15 cellular contexts compared by ENCODE assay signal in genomic region chr4:123405212-123405856, GRCh38. TPM values are rescaled to one million over a fixed set of nuclear protein-coding genes. Genes with fewer than 3 reads are reported as not detected.
DNase-seq lines count a peak whose midpoint lies in the region; ATAC-seq and TF ChIP-seq lines count a peak whose summit lies in the region.
"Had no signal": no experiment of that assay in that cellular context is flagged by ENCODE, and none has a peak within 500 bp of the region (broad histone marks: within the 10 kb centered on the region; RNA-seq: fewer than 3 reads in every experiment).

No MANE protein-coding gene starts in this region.

- peak; percentile 44 for DNase-seq in NCI-H1092 (lab: John Stamatoyannopoulos, UW)
- no peak for DNase-seq in Panc1 (ENCODE audit: low read depth, low spot score)
- DNase-seq in glutamatergic neuron, result no peak
- no peak for DNase-seq in NCI-H1930 (lab: John Stamatoyannopoulos, UW)
- DNase-seq in neuronal stem cell (ENCODE audit: low spot score), result no peak
- DNase-seq in CD14-positive monocyte (ENCODE audit: low spot score), result no peak
- DNase-seq in HEK293T (ENCODE audit: extremely low spot score), result no peak
- DNase-seq: GM23248; naive thymus-derived CD4-positive, alpha-beta T cell; NCI-H1105; NCI-H446 had no signal

- H2BK120ac ChIP-seq in neuronal stem cell (ENCODE audit: low read depth, low read length), result no peak overlapping the region

- no TSS peak for BruUV-seq in Panc1 (replicated peaks; lab: Mats Ljungman, UMichigan)

- H3K4ac ChIP-seq in neuronal stem cell (ENCODE audit: low read length), result no peak overlapping the region

- no peak overlapping the region for H2AK5ac ChIP-seq in neuronal stem cell (ENCODE audit: low read depth, low read length)

- peak overlapping the region; percentile 5 to 67 (median 40) for H3K9ac ChIP-seq in skeletal muscle tissue (ENCODE audit: low read depth in 1 of 3, low read length in 3 of 3)
- H3K9ac ChIP-seq in neuronal stem cell (ENCODE audit: low read depth, low read length, poor library complexity), result no peak overlapping the region
- H3K9ac ChIP-seq: GM23248 had no signal

- H3K27me3 ChIP-seq in Panc1 (ENCODE audit: control insufficient read depth, insufficient read depth, low read length), result no peaks in the 10 kb centered on the region
- H3K27me3 ChIP-seq in skeletal muscle tissue (ENCODE audit: control insufficient read depth in 3 of 3, insufficient read depth in 3 of 3, low read length in 3 of 3), result no peaks in the 10 kb centered on the region
- H3K27me3 ChIP-seq in neuronal stem cell (ENCODE audit: control insufficient read depth in 3 of 3, insufficient read depth in 3 of 3, low read depth in 1 of 3, low read length in 3 of 3), result no peaks in the 10 kb centered on the region

- TF ChIP-seq CTCF in Panc1 (IDR thresholded peaks at IDR 0.05) (no peak), glutamatergic neuron (IDR thresholded peaks at IDR 0.05; ENCODE audit: partially characterized antibody, unreplicated experiment) (no peak), CD14-positive monocyte (IDR thresholded peaks at IDR 0.05) (no peak)

- H3K27ac Mint-ChIP-seq in glutamatergic neuron (ENCODE audit: unreplicated experiment), result peak overlapping the region; percentile 86
- no peak overlapping the region for H3K27ac Mint-ChIP-seq in CD14-positive monocyte
- H3K27ac Mint-ChIP-seq: activated naive CD4-positive, alpha-beta T cell treated with anti-CD3 and anti-CD28 coated beads, Interleukin-2, amount 50 U/mL, for 72 hours; B cell; stimulated activated memory B cell treated with anti-CD40 and anti-IgM and Interleukin-4, amounts not matched to agents 10 μg/mL and 1 μg/mL and 100 μg/mL, for 72 hours had no signal

- no peak overlapping the region for H2BK15ac ChIP-seq in neuronal stem cell (ENCODE audit: low read length)

- peak overlapping the region; percentile 94 for H3K27ac ChIP-seq in Panc1 (ENCODE audit: low read length)
- H3K27ac ChIP-seq in skeletal muscle tissue (ENCODE audit: low read depth, low read length), result peak overlapping the region; percentile 74
- H3K27ac ChIP-seq in neuronal stem cell (replicated peaks; ENCODE audit: low read length), result no peak overlapping the region
- H3K27ac ChIP-seq: GM23248 had no signal

- H3K4me2 ChIP-seq in neuronal stem cell (ENCODE audit: insufficient read depth, low read length, poor library complexity, severe bottlenecking), result no peak overlapping the region

- H3K4me3 Mint-ChIP-seq in glutamatergic neuron (ENCODE audit: unreplicated experiment) (peak overlapping the region; percentile 56), CD14-positive monocyte (no peak overlapping the region)
- H3K4me3 Mint-ChIP-seq: B cell; naive thymus-derived CD4-positive, alpha-beta T cell; stimulated activated memory B cell treated with anti-CD40 and anti-IgM and Interleukin-4, amounts not matched to agents 10 μg/mL and 1 μg/mL and 100 μg/mL, for 72 hours had no signal

- no peak overlapping the region for H3K18ac ChIP-seq in neuronal stem cell (ENCODE audit: low read length)

- no peak overlapping the region for H2AFZ ChIP-seq in neuronal stem cell (ENCODE audit: low read length)
- H2AFZ ChIP-seq: GM23248 had no signal

- H4K8ac ChIP-seq in neuronal stem cell (ENCODE audit: low read depth, low read length), result no peak overlapping the region

- H3K36me3 Mint-ChIP-seq in glutamatergic neuron (ENCODE audit: unreplicated experiment) (no peaks in the 10 kb centered on the region), CD14-positive monocyte (peaks cover 0 to 7% of the 10 kb centered on the region in 2 donors)
- H3K36me3 Mint-ChIP-seq: stimulated activated memory B cell treated with anti-CD40 and anti-IgM and Interleukin-4, amounts not matched to agents 10 μg/mL and 1 μg/mL and 100 μg/mL, for 72 hours had no signal

- no CpG with 5 or more reads among the region's 5 CpGs for WGBS in neuronal stem cell (ENCODE audit: extremely low coverage in 2 of 2, insufficient read length in 2 of 2, insufficient replicate concordance in 1 of 2), 2 donors

- no peak overlapping the region for H4K91ac ChIP-seq in neuronal stem cell (ENCODE audit: low read depth, low read length, poor library complexity)

- no peak overlapping the region for H2BK5ac ChIP-seq in neuronal stem cell (ENCODE audit: low read length)

- POLR2A ChIA-PET in Panc1 (lab: Charles Lee), result no interaction called here
- POLR2A ChIA-PET in HEK293T (lab: Yijun Ruan, JAX), result interaction anchor here (1.2 kb wide), 1 partner anchor 9 kb away, joined by 5 read pairs; the partner anchor contains the start of gene SPRY1

- H2BK12ac ChIP-seq in neuronal stem cell (ENCODE audit: low read length), result no peak overlapping the region

- H3K4me1 Mint-ChIP-seq in glutamatergic neuron (ENCODE audit: low read depth, unreplicated experiment), result peaks cover 32% of the 10 kb centered on the region
- peaks cover under 1% of the 10 kb centered on the region for H3K4me1 Mint-ChIP-seq in CD14-positive monocyte
- H3K4me1 Mint-ChIP-seq: stimulated activated memory B cell treated with anti-CD40 and anti-IgM and Interleukin-4, amounts not matched to agents 10 μg/mL and 1 μg/mL and 100 μg/mL, for 72 hours had no signal

- H3K23ac ChIP-seq in neuronal stem cell (ENCODE audit: low read depth, low read length, poor library complexity), result no peak overlapping the region

- H3K27me3 Mint-ChIP-seq in glutamatergic neuron (ENCODE audit: unreplicated experiment) (peaks cover 4% of the 10 kb centered on the region), CD14-positive monocyte (ENCODE audit: low read depth in 3 of 3) (peaks cover under 1 to 2% (median under 1%) of the 10 kb centered on the region in 3 donors)

- in situ Hi-C loops in Panc1 (cut with HindIII; ENCODE audit: low pct_unique_long_range_greater_than_20kb, low sequenced_read_pairs), result no loop called here

- peaks cover 65% of the 10 kb centered on the region for H3K4me1 ChIP-seq in Panc1 (ENCODE audit: control insufficient read depth, insufficient read depth, low read length)
- peaks cover 44 to 73% (median 58%) of the 10 kb centered on the region in 3 donors for H3K4me1 ChIP-seq in skeletal muscle tissue (ENCODE audit: control insufficient read depth in 3 of 3, insufficient read depth in 3 of 3, low read length in 3 of 3)
- peaks cover 11 to 42% of the 10 kb centered on the region in 2 donors for H3K4me1 ChIP-seq in neuronal stem cell (ENCODE audit: control insufficient read depth in 2 of 2, insufficient read depth in 1 of 2, low read depth in 1 of 2, low read length in 2 of 2)

- H3K4me3 ChIP-seq in Panc1 (ENCODE audit: low read depth in 2 of 2, low read length in 2 of 2) (peak overlapping the region; percentile 49 to 90), skeletal muscle tissue (ENCODE audit: low read length in 3 of 3) (peak overlapping the region in 2 of 3 donors; percentile 33 to 45), neuronal stem cell (ENCODE audit: low read length in 2 of 2) (peak overlapping the region in 1 of 2 donors; percentile 81)
- H3K4me3 ChIP-seq: GM23248 had no signal

- peaks cover 7% of the 10 kb centered on the region for H3K9me3 Mint-ChIP-seq in glutamatergic neuron (ENCODE audit: unreplicated experiment)
- peaks cover 0 to 1% (median 0%) of the 10 kb centered on the region in 7 donors for H3K9me3 Mint-ChIP-seq in CD14-positive monocyte
- H3K9me3 Mint-ChIP-seq: activated naive CD4-positive, alpha-beta T cell treated with anti-CD3 and anti-CD28 coated beads, Interleukin-2, amount 50 U/mL, for 72 hours; naive thymus-derived CD4-positive, alpha-beta T cell; stimulated activated memory B cell treated with anti-CD40 and anti-IgM and Interleukin-4, amounts not matched to agents 10 μg/mL and 1 μg/mL and 100 μg/mL, for 72 hours had no signal

- H3K79me1 ChIP-seq in neuronal stem cell (ENCODE audit: low read depth, low read length), result no peaks in the 10 kb centered on the region

- H3K14ac ChIP-seq in neuronal stem cell (ENCODE audit: low read length), result no peak overlapping the region

- CTCF ChIA-PET in Panc1 (lab: Charles Lee) (no interaction called here), HEK293T (lab: Yijun Ruan, JAX) (interaction anchor here (0.6 kb wide), 1 partner anchor 85 kb away, joined by 3 read pairs; no protein-coding TSS in a partner anchor)

- H3K9me3 ChIP-seq in Panc1 (ENCODE audit: control insufficient read depth, insufficient read depth, low read depth, low read length), result no peaks in the 10 kb centered on the region
- no peaks in the 10 kb centered on the region for H3K9me3 ChIP-seq in skeletal muscle tissue (ENCODE audit: control insufficient read depth in 3 of 3, low read length in 3 of 3)
- no peaks in the 10 kb centered on the region for H3K9me3 ChIP-seq in neuronal stem cell (replicated peaks in 1 of 2; ENCODE audit: control insufficient read depth in 2 of 2, insufficient read depth in 1 of 2, low read depth in 1 of 2, low read length in 2 of 2)

- H3K36me3 ChIP-seq in Panc1 (ENCODE audit: control insufficient read depth, insufficient read depth, low read length) (peaks cover 19% of the 10 kb centered on the region), skeletal muscle tissue (ENCODE audit: control insufficient read depth in 3 of 3, insufficient read depth in 3 of 3, low read length in 3 of 3) (peaks cover 9 to 20% (median 12%) of the 10 kb centered on the region in 3 donors), neuronal stem cell (replicated peaks in 1 of 2; ENCODE audit: control insufficient read depth in 2 of 2, insufficient read depth in 2 of 2, low read length in 2 of 2) (peaks cover 10 to 73% of the 10 kb centered on the region in 2 donors)

- intact Hi-C loops in Panc1 (cut with micrococcal nuclease; ENCODE audit: unreplicated experiment) (loop anchor here (5.0 to 10.0 kb wide), 2 partner anchors 37 to 179 kb away; no protein-coding TSS in a partner anchor), CD14-positive monocyte (cut with micrococcal nuclease) (no loop called here)

- no peak for ATAC-seq in Panc1
- ATAC-seq: activated naive CD4-positive, alpha-beta T cell treated with anti-CD3 and anti-CD28 coated beads, Interleukin-2, amount 50 U/mL, for 72 hours; naive thymus-derived CD4-positive, alpha-beta T cell; stimulated activated memory B cell treated with anti-CD40 and anti-IgM and Interleukin-4, amounts not matched to agents 10 μg/mL and 1 μg/mL and 100 μg/mL, for 72 hours had no signal

TF ChIP-seq in HEK293T, 16 proteins besides CTCF, POLR2A, EP300 and RAD21 (continues in another document):
- TF ChIP-seq CTBP1 (IDR thresholded peaks at IDR 0.05; ENCODE audit: borderline replicate concordance), result no peak
- TF ChIP-seq FOXK2 (IDR thresholded peaks at IDR 0.05), result no peak
- no peak for TF ChIP-seq L3MBTL2 (conservative IDR thresholded peaks at IDR 0.05)
- TF ChIP-seq NFRKB (IDR thresholded peaks at IDR 0.05), result no peak
- no peak for TF ChIP-seq LEF1 (IDR thresholded peaks at IDR 0.05; ENCODE audit: borderline replicate concordance)

RNA-seq across cellular contexts. Expression of gene SPRY1, which starts 8.7 kb away (rescaled TPM):
- total RNA-seq in Panc1 (2021; ENCODE audit: unreplicated experiment) (77.8 TPM), glutamatergic neuron (ENCODE audit: unreplicated experiment) (17.2 TPM), skeletal muscle tissue (77.8 TPM)
- 68.8 TPM for polyA plus RNA-seq in Panc1 (2012; ENCODE audit: insufficient read length)
- 92.4 TPM for polyA plus RNA-seq in neuronal stem cell (2013, experiment 1 of 2)
- 97.0 TPM for polyA plus RNA-seq in neuronal stem cell (2013, experiment 2 of 2)
- 1 to 10 TPM; 2.0 to 3.7 TPM for polyA plus RNA-seq in CD14-positive monocyte
